25 cellular contexts compared by ENCODE assay signal in genomic region chr12:112061127-112061526, GRCh38.
"Had no signal": no experiment of that assay in that cellular context is flagged by ENCODE, and none has a peak within 500 bp of the region (broad histone marks: within the 10 kb centered on the region; RNA-seq: fewer than 3 reads in every experiment).

No MANE protein-coding gene starts in this region.

- H3K4me1 Mint-ChIP-seq: activated B cell treated with CpG ODN at 0.5 μM for 24 hours; activated CD4-positive, alpha-beta T cell treated with anti-CD3 and anti-CD28 coated beads, Interleukin-2, amount 10 ng/mL, durations not matched to agents 24 days and 14 days; brain; central memory CD8-positive, alpha-beta T cell had no signal

- DNase-seq: activated B cell treated with CpG ODN at 0.5 μM for 24 hours; activated CD4-positive, alpha-beta T cell treated with anti-CD3 and anti-CD28 coated beads for 1 hour; activated CD4-positive, alpha-beta T cell treated with anti-CD3 and anti-CD28 coated beads, Interleukin-2, amount 10 ng/mL, durations not matched to agents 24 days and 14 days; activated CD4-positive, alpha-beta T cell treated with anti-CD3 and anti-CD28 coated beads, Interleukin-2, amount 50 U/mL, for 48 hours; activated gamma-delta T cell treated with Interleukin-2 at 50 U/mL for 16 hours; activated naive CD4-positive, alpha-beta T cell treated with anti-CD3 and anti-CD28 coated beads, Interleukin-2, amount 50 U/mL, for 16 hours; activated T-cell treated with anti-CD3 and anti-CD28 coated beads, Interleukin-2, amount 50 U/mL, for 72 hours; amygdala; Kasumi-1; KBM-7; NCI-H1105 treated with DMSO at 0.1 percent for 48 hours; NCI-H1436 treated with DMSO at 0.1 percent for 48 hours; NCI-H187; NCI-H2081; NCI-H446; NCI-H524; PC-3; SHP77; SW 1271; T1000 had no signal

- H3K27ac Mint-ChIP-seq: activated B cell treated with CpG ODN at 0.5 μM for 24 hours; activated CD4-positive, alpha-beta T cell treated with anti-CD3 and anti-CD28 coated beads, Interleukin-2, amount 10 ng/mL, durations not matched to agents 24 days and 14 days; activated T-cell treated with anti-CD3 and anti-CD28 coated beads, Interleukin-2, amount 50 U/mL, for 72 hours; activated T-helper 2 cell treated with anti-CD3 and anti-CD28 coated beads, Interferon-gamma antibody, Interleukin-2, Interleukin-4, amounts not matched to agents 10 μg/mL and 5 μg/mL and 100 μg/mL, durations not matched to agents 14 hours and 24 hours and 36 hours had no signal

- H3K4me3 Mint-ChIP-seq: activated B cell treated with CpG ODN at 0.5 μM for 24 hours; activated CD4-positive, alpha-beta T cell treated with anti-CD3 and anti-CD28 coated beads, Interleukin-2, amount 10 ng/mL, durations not matched to agents 24 days and 14 days; activated T-cell treated with anti-CD3 and anti-CD28 coated beads, Interleukin-2, amount 50 U/mL, for 72 hours; brain; central memory CD8-positive, alpha-beta T cell had no signal

- H3K9me3 ChIP-seq: SJSA1 had no signal

- H3K27me3 ChIP-seq: SJSA1 had no signal

- H3K27ac ChIP-seq: SJSA1 had no signal

- H3K4me1 ChIP-seq: SJSA1 had no signal

- ATAC-seq: activated T-cell treated with anti-CD3 and anti-CD28 coated beads, Interleukin-2, amount 50 U/mL, for 72 hours; PC-3; SK-N-SH treated with all-trans-retinoic acid at 6 μM for 48 hours had no signal

- H3K27me3 Mint-ChIP-seq: activated B cell treated with CpG ODN at 0.5 μM for 24 hours; activated CD4-positive, alpha-beta T cell treated with anti-CD3 and anti-CD28 coated beads, Interleukin-2, amount 10 ng/mL, durations not matched to agents 24 days and 14 days; brain; central memory CD8-positive, alpha-beta T cell had no signal

- H3K4me3 ChIP-seq: SJSA1 had no signal

- H3K9me3 Mint-ChIP-seq: activated B cell treated with CpG ODN at 0.5 μM for 24 hours; activated CD4-positive, alpha-beta T cell treated with anti-CD3 and anti-CD28 coated beads, Interleukin-2, amount 10 ng/mL, durations not matched to agents 24 days and 14 days; activated T-cell treated with anti-CD3 and anti-CD28 coated beads, Interleukin-2, amount 50 U/mL, for 72 hours; activated T-helper 2 cell treated with anti-CD3 and anti-CD28 coated beads, Interferon-gamma antibody, Interleukin-2, Interleukin-4, amounts not matched to agents 10 μg/mL and 5 μg/mL and 100 μg/mL, durations not matched to agents 14 hours and 24 hours and 36 hours; brain; central memory CD8-positive, alpha-beta T cell had no signal
